Comparison of ENCODE assay signal across 1 cellular context in genomic region chr21:41924355-41924754, GRCh38.
TF ChIP-seq lines count a peak whose summit lies in the region.

No MANE protein-coding gene starts in this region.

TF ChIP-seq in GM12878, 131 proteins besides CTCF, POLR2A, EP300 and RAD21:
- TF ChIP-seq MLLT1 (IDR thresholded peaks at IDR 0.05) = peak; percentile 80; the same call in 1 of the 2 replicates
- no peak for TF ChIP-seq HDAC2 (IDR thresholded peaks at IDR 0.05)
